In the genomic region with DNA sequence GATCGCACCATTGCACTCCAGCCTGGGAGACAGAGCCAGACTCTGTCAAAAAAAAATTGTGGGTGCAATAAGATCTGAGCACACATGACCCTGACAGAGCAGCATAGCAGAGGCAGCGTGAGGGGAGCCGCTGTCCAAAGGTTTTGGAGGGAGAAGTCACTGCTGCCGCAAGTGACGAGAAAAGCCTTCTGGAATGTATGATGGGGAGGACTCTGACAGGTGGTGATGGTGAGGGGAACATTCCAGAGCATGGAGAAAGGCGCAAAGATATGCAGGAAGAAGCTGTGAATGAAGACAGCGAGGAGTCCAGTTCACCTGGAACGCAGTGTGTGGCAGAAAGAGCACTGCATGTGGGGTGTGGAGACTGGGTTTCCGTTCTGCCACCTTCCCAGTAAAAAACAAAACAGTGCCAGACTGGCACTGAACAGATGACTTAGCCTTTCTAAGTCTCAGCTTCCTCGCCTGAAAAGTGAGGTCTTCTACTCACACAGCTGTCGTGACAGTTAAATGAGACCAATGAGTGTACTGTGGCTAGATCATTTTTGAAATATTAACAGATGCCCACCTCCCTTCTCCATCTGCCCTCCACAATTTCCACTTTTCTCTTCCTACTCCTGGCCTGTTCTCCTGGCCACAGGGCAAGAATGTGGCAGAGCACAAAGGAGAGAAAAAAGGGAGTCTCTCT, we compare ENCODE assay signal across 1 cellular context.
TF ChIP-seq lines count a peak whose summit lies in the region.

No MANE protein-coding gene starts in this region.

TF ChIP-seq in A549, 52 proteins besides CTCF, POLR2A, EP300 and RAD21 (continued from another document):
- TF ChIP-seq MAZ (IDR thresholded peaks at IDR 0.05; ENCODE audit: borderline replicate concordance, low read depth, low read length) (no peak), FOXS1 (CRISPR knock-in tag; IDR thresholded peaks at IDR 0.05) (no peak), ESRRA (IDR thresholded peaks at IDR 0.05; ENCODE audit: borderline replicate concordance, low read length) (no peak), PHF8 (IDR thresholded peaks at IDR 0.05; ENCODE audit: borderline replicate concordance, low read depth) (no peak)
